ENCODE assay signal across 24 cellular contexts in genomic region chr19:48395499-48395898, GRCh38. TPM values are rescaled to one million over a fixed set of nuclear protein-coding genes. Genes with fewer than 3 reads are reported as not detected.
DNase-seq lines count a peak whose midpoint lies in the region; ATAC-seq and TF ChIP-seq lines count a peak whose summit lies in the region.
"Had no signal": no experiment of that assay in that cellular context is flagged by ENCODE, and none has a peak within 500 bp of the region (broad histone marks: within the 10 kb centered on the region; RNA-seq: fewer than 3 reads in every experiment).

No MANE protein-coding gene starts in this region.

- H3K36me3 ChIP-seq in BLaER1 treated with 17β-estradiol and CSF1 and Interleukin-3, amounts not matched to agents 10 nM and 100 nM, result no peaks in the 10 kb centered on the region
- H3K36me3 ChIP-seq in neural cell (ENCODE audit: insufficient read depth, low read length) (no peaks in the 10 kb centered on the region), suprapubic skin (no peaks in the 10 kb centered on the region)
- H3K36me3 ChIP-seq: brain microvascular endothelial cell, pancreas, Peyer's patch, vagina had no signal

- TF ChIP-seq RAD21 in neural cell (conservative IDR thresholded peaks at IDR 0.05), result no peak

- CTCF ChIA-PET in activated CD8-positive, alpha-beta T cell treated with anti-CD3 and anti-CD28 coated beads, Interleukin-2, amount 10 ng/mL, durations not matched to agents 7 days and 5 days (lab: Charles Lee), result interaction anchor here (1.0 kb wide), 1 partner anchor 81 kb away, joined by 3 read pairs; no protein-coding TSS in a partner anchor

- no peak for TF ChIP-seq EP300 in neural cell (conservative IDR thresholded peaks at IDR 0.05; ENCODE audit: poor library complexity, severe bottlenecking)
- no peak for TF ChIP-seq EP300 in suprapubic skin (IDR thresholded peaks at IDR 0.05)

- DNase-seq in chondrocyte (ENCODE audit: low spot score), result no peak
- no peak for DNase-seq in activated CD8-positive, alpha-beta memory T cell treated with anti-CD3 and anti-CD28 coated beads, Interleukin-2, amount 50 U/mL, for 4 hours
- DNase-seq in activated CD8-positive, alpha-beta T cell treated with anti-CD3 and anti-CD28 coated beads, Interleukin-2, amount 10 ng/mL, durations not matched to agents 7 days and 5 days, result no peak
- no peak for DNase-seq in suprapubic skin (ENCODE audit: low spot score in 2 of 2)
- DNase-seq in Ammon's horn (ENCODE audit: low spot score), result no peak
- DNase-seq: activated CD4-positive, alpha-beta T cell treated with anti-CD3 and anti-CD28 coated beads, Interleukin-2, amount 50 U/mL, for 48 hours; activated T-cell treated with anti-CD3 and anti-CD28 coated beads, Interleukin-2, amount 50 U/mL, for 4 hours; brain microvascular endothelial cell; foreskin keratinocyte; kidney glomerular epithelial cell; NCI-H2171 treated with DMSO at 0.1 percent for 48 hours; Peyer's patch; stimulated activated CD4-positive, alpha-beta T cell treated with anti-CD3 and anti-CD28 coated beads, Interleukin-2, amount 100 ng/mL, for 48 hours had no signal

- peaks cover 0 to 14% (median 0%) of the 10 kb centered on the region in 11 experiments; a peak in 3 of 22 replicates for H4K20me1 ChIP-seq in BLaER1 treated with 17β-estradiol and CSF1 and Interleukin-3, amounts not matched to agents 10 nM and 100 nM
- no peaks in the 10 kb centered on the region for H4K20me1 ChIP-seq in neural cell (ENCODE audit: insufficient read depth)

- H2AFZ ChIP-seq in neural cell (ENCODE audit: low read depth, low read length), result no peak overlapping the region

- peak overlapping the region in 8 of 11 experiments; percentile 23 to 99 (median 92); a peak in 12 of 22 replicates for H3K4me2 ChIP-seq in BLaER1 treated with 17β-estradiol and CSF1 and Interleukin-3, amounts not matched to agents 10 nM and 100 nM
- H3K4me2 ChIP-seq in neural cell (ENCODE audit: low read length), result peak overlapping the region; percentile 55

- peaks cover 0 to 17% (median 7%) of the 10 kb centered on the region in 11 experiments; a peak in 14 of 22 replicates for H3K9me3 ChIP-seq in BLaER1 treated with 17β-estradiol and CSF1 and Interleukin-3, amounts not matched to agents 10 nM and 100 nM (replicated peaks in 1 of 11)
- H3K9me3 ChIP-seq in neural cell (ENCODE audit: low read length) (no peaks in the 10 kb centered on the region), suprapubic skin (no peaks in the 10 kb centered on the region)
- H3K9me3 ChIP-seq: pancreas, Peyer's patch, vagina had no signal

- peaks cover 70 to 82% (median 77%) of the 10 kb centered on the region in 11 experiments for H3K27me3 ChIP-seq in BLaER1 treated with 17β-estradiol and CSF1 and Interleukin-3, amounts not matched to agents 10 nM and 100 nM
- H3K27me3 ChIP-seq in neural cell (ENCODE audit: insufficient read depth, low read depth, low read length) (peaks cover 24% of the 10 kb centered on the region), suprapubic skin (peaks cover 48% of the 10 kb centered on the region)

- H3K27ac ChIP-seq in BLaER1 treated with 17β-estradiol and CSF1 and Interleukin-3, amounts not matched to agents 10 nM and 100 nM, result no peak overlapping the region
- H3K27ac ChIP-seq in neural cell (ENCODE audit: low read length), result no peak overlapping the region
- H3K27ac ChIP-seq in suprapubic skin, result no peak overlapping the region
- H3K27ac ChIP-seq: brain microvascular endothelial cell, epithelial cell of prostate, foreskin keratinocyte, pancreas, Peyer's patch, vagina had no signal

- POLR2A ChIA-PET in activated CD8-positive, alpha-beta T cell treated with anti-CD3 and anti-CD28 coated beads, Interleukin-2, amount 10 ng/mL, durations not matched to agents 7 days and 5 days (lab: Charles Lee), result interaction anchor here (0.6 kb wide), 3 partner anchors 11 to 1034 kb away, joined by 3 to 6 read pairs (median 3); no protein-coding TSS in a partner anchor

- TF ChIP-seq CTCF in chondrocyte (IDR thresholded peaks at IDR 0.05) (no peak), neural cell (IDR thresholded peaks at IDR 0.05; ENCODE audit: poor library complexity, severe bottlenecking) (no peak), suprapubic skin (IDR thresholded peaks at IDR 0.05) (no peak)

- H3K9me2 ChIP-seq in neural cell (ENCODE audit: insufficient read depth, low read length), result no peaks in the 10 kb centered on the region

- H3K79me2 ChIP-seq in neural cell (replicated peaks; ENCODE audit: insufficient read depth, low read length), result peaks cover 15% of the 10 kb centered on the region

- H3K4me1 ChIP-seq in BLaER1 treated with 17β-estradiol and CSF1 and Interleukin-3, amounts not matched to agents 10 nM and 100 nM, result peaks cover 18 to 71% (median 60%) of the 10 kb centered on the region in 10 experiments
- peaks cover 63% of the 10 kb centered on the region for H3K4me1 ChIP-seq in suprapubic skin
- H3K4me1 ChIP-seq: foreskin keratinocyte, pancreas had no signal

- H3K4me1 Mint-ChIP-seq in IgD-negative memory B cell (peaks cover 4 to 20% (median 16%) of the 10 kb centered on the region in 3 donors), chondrocyte (ENCODE audit: low read depth) (peaks cover 50% of the 10 kb centered on the region)
- peaks cover 43% of the 10 kb centered on the region for H3K4me1 Mint-ChIP-seq in activated CD8-positive, alpha-beta T cell treated with anti-CD3 and anti-CD28 coated beads, Interleukin-2, amount 10 ng/mL, durations not matched to agents 7 days and 5 days (ENCODE audit: low read depth)

- no peak for ATAC-seq in activated CD8-positive, alpha-beta T cell treated with anti-CD3 and anti-CD28 coated beads, Interleukin-2, amount 10 ng/mL, durations not matched to agents 7 days and 5 days
- ATAC-seq: activated T-cell treated with anti-CD3 and anti-CD28 coated beads, Interleukin-2, amount 50 U/mL, for 4 hours; foreskin keratinocyte; pancreas had no signal

- H3K27ac Mint-ChIP-seq in IgD-negative memory B cell, result no peak overlapping the region
- no peak overlapping the region for H3K27ac Mint-ChIP-seq in chondrocyte (ENCODE audit: unreplicated experiment)
- H3K27ac Mint-ChIP-seq in activated CD8-positive, alpha-beta T cell treated with anti-CD3 and anti-CD28 coated beads, Interleukin-2, amount 10 ng/mL, durations not matched to agents 7 days and 5 days, result no peak overlapping the region
- H3K27ac Mint-ChIP-seq: activated naive CD8-positive, alpha-beta T cell; dendritic cell treated with granulocyte-macrophage colony-stimulating factor and Interleukin-4, amounts not matched to agents 40 ng/mL and 50 ng/mL, for 4 days had no signal

- H3K4me3 Mint-ChIP-seq in IgD-negative memory B cell, result peak overlapping the region; percentile 2 to 83 (median 22)
- peak overlapping the region; percentile 16 for H3K4me3 Mint-ChIP-seq in chondrocyte (ENCODE audit: unreplicated experiment)
- no peak overlapping the region for H3K4me3 Mint-ChIP-seq in activated CD8-positive, alpha-beta T cell treated with anti-CD3 and anti-CD28 coated beads, Interleukin-2, amount 10 ng/mL, durations not matched to agents 7 days and 5 days
- H3K4me3 Mint-ChIP-seq: activated naive CD8-positive, alpha-beta T cell; activated T-cell treated with anti-CD3 and anti-CD28 coated beads, Interleukin-2, amount 50 U/mL, for 4 hours; dendritic cell treated with granulocyte-macrophage colony-stimulating factor and Interleukin-4, amounts not matched to agents 40 ng/mL and 50 ng/mL, for 4 days had no signal

- peaks cover 33% of the 10 kb centered on the region for H3K27me3 Mint-ChIP-seq in IgD-negative memory B cell
- H3K27me3 Mint-ChIP-seq in chondrocyte (ENCODE audit: low read depth), result no peaks in the 10 kb centered on the region
- peaks cover 56% of the 10 kb centered on the region for H3K27me3 Mint-ChIP-seq in activated CD8-positive, alpha-beta T cell treated with anti-CD3 and anti-CD28 coated beads, Interleukin-2, amount 10 ng/mL, durations not matched to agents 7 days and 5 days (ENCODE audit: low read depth)

- H3K4me3 ChIP-seq in BLaER1 treated with 17β-estradiol and CSF1 and Interleukin-3, amounts not matched to agents 10 nM and 100 nM, result peak overlapping the region in 1 of 10 experiments; percentile 45; a peak in 1 of 20 replicates
- H3K4me3 ChIP-seq in neural cell (ENCODE audit: low read length), result peak overlapping the region; percentile 94
- H3K4me3 ChIP-seq in suprapubic skin, result no peak overlapping the region
- H3K4me3 ChIP-seq: pancreas, Peyer's patch had no signal

- 29% methylated on average over 9 of the region's 9 CpGs for WGBS in suprapubic skin

- H3K9me3 Mint-ChIP-seq in IgD-negative memory B cell, result peaks cover 0 to 4% (median 0%) of the 10 kb centered on the region in 3 donors
- H3K9me3 Mint-ChIP-seq in chondrocyte (ENCODE audit: low read depth), result no peaks in the 10 kb centered on the region
- no peaks in the 10 kb centered on the region for H3K9me3 Mint-ChIP-seq in activated CD8-positive, alpha-beta T cell treated with anti-CD3 and anti-CD28 coated beads, Interleukin-2, amount 10 ng/mL, durations not matched to agents 7 days and 5 days (ENCODE audit: insufficient read depth)

- TF ChIP-seq POLR2A in suprapubic skin (IDR thresholded peaks at IDR 0.05), result no peak

- no peaks in the 10 kb centered on the region for H3F3A ChIP-seq in neural cell (ENCODE audit: insufficient read depth, low read length, poor library complexity, severe bottlenecking)

- no peak overlapping the region for H3K9ac ChIP-seq in BLaER1 treated with 17β-estradiol and CSF1 and Interleukin-3, amounts not matched to agents 10 nM and 100 nM
- peak overlapping the region; percentile 95 for H3K9ac ChIP-seq in neural cell (ENCODE audit: low read length)

- no peaks in the 10 kb centered on the region for H3K36me3 Mint-ChIP-seq in IgD-negative memory B cell
- H3K36me3 Mint-ChIP-seq in chondrocyte (ENCODE audit: low read depth), result no peaks in the 10 kb centered on the region
- no peaks in the 10 kb centered on the region for H3K36me3 Mint-ChIP-seq in activated CD8-positive, alpha-beta T cell treated with anti-CD3 and anti-CD28 coated beads, Interleukin-2, amount 10 ng/mL, durations not matched to agents 7 days and 5 days (ENCODE audit: low read depth)
- H3K36me3 Mint-ChIP-seq: activated naive CD8-positive, alpha-beta T cell had no signal

RNA-seq across cellular contexts. Expression of gene GRIN2D, which starts 2.0 kb away (rescaled TPM):
- polyA plus RNA-seq in IgD-negative memory B cell (not detected), neural cell (1.8 and 2.8 TPM in 2 replicates)
- total RNA-seq in chondrocyte (2.4 to 5.1 TPM (median 4.9 TPM) in 3 replicates), suprapubic skin (1 to 10 TPM in 2 of 4 donors, under 1 TPM in 2; 0.38 to 1.4 (median 0.94) TPM)
- polyA minus RNA-seq in neural cell, result 8.5 and 8.7 TPM in 2 replicates
- under 1 TPM; 0.05 to 0.08 TPM for total RNA-seq in activated CD8-positive, alpha-beta T cell treated with anti-CD3 and anti-CD28 coated beads, Interleukin-2, amount 10 ng/mL, durations not matched to agents 7 days and 5 days
- total RNA-seq: vagina had no signal

RNA-seq across cellular contexts. Expression of gene KDELR1, which starts 4.1 kb away (rescaled TPM):
- polyA plus RNA-seq in IgD-negative memory B cell (29.2 TPM), neural cell (42.3 and 46.9 TPM in 2 replicates)
- total RNA-seq in chondrocyte (251 to 261 TPM (median 251 TPM) in 3 replicates), suprapubic skin (10 to 100 TPM; 77.3 to 94.1 (median 87.7) TPM)
- 31.2 and 41.4 TPM in 2 replicates for polyA minus RNA-seq in neural cell
- total RNA-seq in activated CD8-positive, alpha-beta T cell treated with anti-CD3 and anti-CD28 coated beads, Interleukin-2, amount 10 ng/mL, durations not matched to agents 7 days and 5 days, result 10 to 100 TPM; 70.3 to 71.3 TPM

RNA-seq across cellular contexts. Expression of gene SYNGR4, which starts 31.3 kb away (rescaled TPM):
- polyA plus RNA-seq in IgD-negative memory B cell, result not detected
- not detected in 3 replicates for total RNA-seq in chondrocyte
- polyA plus RNA-seq in neural cell, result not detected in 2 replicates
- polyA minus RNA-seq in neural cell, result not detected in 2 replicates
- total RNA-seq in activated CD8-positive, alpha-beta T cell treated with anti-CD3 and anti-CD28 coated beads, Interleukin-2, amount 10 ng/mL, durations not matched to agents 7 days and 5 days, result not detected
- total RNA-seq in suprapubic skin, result not detected
- total RNA-seq: activated T-cell treated with anti-CD3 and anti-CD28 coated beads, Interleukin-2, amount 50 U/mL, for 4 hours; G401; mononuclear cell; Peyer's patch; skeletal muscle tissue; vagina had no signal
- polyA plus RNA-seq: foreskin keratinocyte had no signal

RNA-seq across cellular contexts. Expression of gene TMEM143, which starts 31.8 kb away (rescaled TPM):
- 16.2 TPM for polyA plus RNA-seq in IgD-negative memory B cell
- 5.4 to 14.0 TPM (median 10.1 TPM) in 3 replicates for total RNA-seq in chondrocyte
- 4.2 and 11.7 TPM in 2 replicates for polyA plus RNA-seq in neural cell
- 8.9 and 17.0 TPM in 2 replicates for polyA minus RNA-seq in neural cell
- total RNA-seq in activated CD8-positive, alpha-beta T cell treated with anti-CD3 and anti-CD28 coated beads, Interleukin-2, amount 10 ng/mL, durations not matched to agents 7 days and 5 days, result 10 to 100 TPM; 17.1 to 19.4 TPM
- total RNA-seq in suprapubic skin, result 10 to 100 TPM in 2 of 4 donors, 1 to 10 TPM in 2; 7.8 to 14.7 (median 9.3) TPM

RNA-seq across cellular contexts. Expression of gene GRWD1, which starts 50.3 kb away (rescaled TPM):
- polyA plus RNA-seq in IgD-negative memory B cell (40.3 TPM), neural cell (10.6 and 11.8 TPM in 2 replicates)
- total RNA-seq in chondrocyte (20.7 to 31.8 TPM (median 23.6 TPM) in 3 replicates), suprapubic skin (10 to 100 TPM; 24.5 to 53.4 (median 40.1) TPM)
- 17.1 and 17.8 TPM in 2 replicates for polyA minus RNA-seq in neural cell
- total RNA-seq in activated CD8-positive, alpha-beta T cell treated with anti-CD3 and anti-CD28 coated beads, Interleukin-2, amount 10 ng/mL, durations not matched to agents 7 days and 5 days, result 10 to 100 TPM; 46.4 to 50.4 TPM
